Comparison of ENCODE assay signal across 30 cellular contexts in genomic region chr4:3829954-3830773, GRCh38.
DNase-seq lines count a peak whose midpoint lies in the region; ATAC-seq and TF ChIP-seq lines count a peak whose summit lies in the region.
"Had no signal": no experiment of that assay in that cellular context is flagged by ENCODE, and none has a peak within 500 bp of the region (broad histone marks: within the 10 kb centered on the region; RNA-seq: fewer than 3 reads in every experiment).

No MANE protein-coding gene starts in this region.

- H3K9me3 ChIP-seq in HEK293 (ENCODE audit: control insufficient read depth, insufficient read depth, low read depth, low read length) = no peaks in the 10 kb centered on the region
- H3K9me3 ChIP-seq in body of pancreas = no peaks in the 10 kb centered on the region
- no peaks in the 10 kb centered on the region for H3K9me3 ChIP-seq in neural progenitor cell (ENCODE audit: low read depth)
- H3K9me3 ChIP-seq: gastrocnemius medialis, MG63, transverse colon had no signal

- peaks cover 30% of the 10 kb centered on the region for H3K27me3 Mint-ChIP-seq in neural progenitor cell (ENCODE audit: insufficient read depth, low read depth)
- H3K27me3 Mint-ChIP-seq in activated naive CD8-positive, alpha-beta T cell treated with anti-CD3 and anti-CD28 coated beads, Interleukin-2, amount 50 U/mL, for 24 hours = peaks cover 13% of the 10 kb centered on the region
- peaks cover 26% of the 10 kb centered on the region for H3K27me3 Mint-ChIP-seq in activated T-cell treated with anti-CD3 and anti-CD28 coated beads, Interleukin-2, amount 50 U/mL, for 24 hours

- no peaks in the 10 kb centered on the region for H3K79me2 ChIP-seq in neural progenitor cell (ENCODE audit: low read depth)

- no peaks in the 10 kb centered on the region for H3K4me1 ChIP-seq in HEK293 (ENCODE audit: control insufficient read depth, insufficient read depth, low read length)
- H3K4me1 ChIP-seq in body of pancreas = peaks cover 46% of the 10 kb centered on the region
- peaks cover 37% of the 10 kb centered on the region for H3K4me1 ChIP-seq in neural progenitor cell
- H3K4me1 ChIP-seq: gastrocnemius medialis had no signal

- no peak for ATAC-seq in body of pancreas
- no peak for ATAC-seq in activated naive CD8-positive, alpha-beta T cell treated with anti-CD3 and anti-CD28 coated beads, Interleukin-2, amount 50 U/mL, for 24 hours
- ATAC-seq in GM19467 (IDR thresholded peaks at IDR 0.05; ENCODE audit: unreplicated experiment) = no peak
- ATAC-seq: CD8-positive, alpha-beta T cell; gastrocnemius medialis; naive thymus-derived CD4-positive, alpha-beta T cell had no signal

- DNase-seq in NCI-H524 (lab: John Stamatoyannopoulos, UW) = peak; percentile 23 to 74
- no peak for DNase-seq in NCI-H524 treated with DMSO at 0.1 percent for 48 hours (lab: John Stamatoyannopoulos, UW)
- no peak for DNase-seq in body of pancreas
- peak; percentile 91 for DNase-seq in neural progenitor cell (ENCODE audit: low spot score)
- DNase-seq in activated naive CD8-positive, alpha-beta T cell treated with anti-CD3 and anti-CD28 coated beads, Interleukin-2, amount 50 U/mL, for 24 hours = no peak
- DNase-seq in activated T-cell treated with anti-CD3 and anti-CD28 coated beads, Interleukin-2, amount 50 U/mL, for 24 hours = no peak
- DNase-seq: activated CD4-positive, alpha-beta T cell treated with anti-CD3 and anti-CD28 coated beads for 4 hours; activated gamma-delta T cell; activated naive CD8-positive, alpha-beta T cell treated with anti-CD3 and anti-CD28 coated beads, Interleukin-2, amount 10 ng/mL, durations not matched to agents 7 days and 5 days; activated T-cell treated with anti-CD3 and anti-CD28 coated beads for 4 hours; AML-193; CD8-positive, alpha-beta T cell; central memory CD4-positive, alpha-beta T cell; dermis blood vessel endothelial cell; DMS53; gastrocnemius medialis; hippocampal formation; KBM-7; MG63; midbrain; naive thymus-derived CD4-positive, alpha-beta T cell; NCI-H2029; NCI-H446; stimulated activated CD8-positive, alpha-beta memory T cell treated with anti-CD3 and anti-CD28 coated beads, Interleukin-4, amount 100 ng/mL, for 48 hours; T-helper 2 cell; transverse colon had no signal

- CTCF ChIA-PET in HEK293 (lab: Yijun Ruan, JAX) = interaction anchor here (0.6 kb wide), 1 partner anchor 723 kb away, joined by 3 read pairs; no protein-coding TSS in a partner anchor

- H2AFZ ChIP-seq in neural progenitor cell (replicated peaks) = no peak overlapping the region

- TF ChIP-seq CTCF in HEK293 (tag by site-specific recombination; IDR thresholded peaks at IDR 0.05) (no peak), body of pancreas (IDR thresholded peaks at IDR 0.05) (no peak), neural progenitor cell (IDR thresholded peaks at IDR 0.05) (no peak)

- 69 to 75% methylated on average over 16 to 19 of the region's 19 CpGs for WGBS in body of pancreas, 2 donors

- POLR2A ChIA-PET in HEK293 (lab: Yijun Ruan, JAX) = no interaction called here

- H3K36me3 Mint-ChIP-seq in neural progenitor cell = no peaks in the 10 kb centered on the region
- H3K36me3 Mint-ChIP-seq in activated naive CD8-positive, alpha-beta T cell treated with anti-CD3 and anti-CD28 coated beads, Interleukin-2, amount 50 U/mL, for 24 hours (ENCODE audit: low read depth) = no peaks in the 10 kb centered on the region
- H3K36me3 Mint-ChIP-seq in activated T-cell treated with anti-CD3 and anti-CD28 coated beads, Interleukin-2, amount 50 U/mL, for 24 hours (ENCODE audit: low read depth) = no peaks in the 10 kb centered on the region
- H3K36me3 Mint-ChIP-seq: activated naive CD8-positive, alpha-beta T cell treated with anti-CD3 and anti-CD28 coated beads, Interleukin-2, amount 10 ng/mL, durations not matched to agents 7 days and 5 days; CD8-positive, alpha-beta T cell; naive thymus-derived CD4-positive, alpha-beta T cell had no signal

- peak overlapping the region; percentile 75 for H3K4me2 ChIP-seq in neural progenitor cell

- H3K27ac ChIP-seq in HEK293 (ENCODE audit: extremely low read depth, low read depth, low read length) (no peak overlapping the region), body of pancreas (peak overlapping the region in 3 of 4 donors; percentile 39 to 77 (median 47)), neural progenitor cell (no peak overlapping the region)
- H3K27ac ChIP-seq: gastrocnemius medialis, SK-N-MC, skin epidermis, transverse colon had no signal

- peaks cover 38% of the 10 kb centered on the region for H3K4me1 Mint-ChIP-seq in neural progenitor cell
- H3K4me1 Mint-ChIP-seq in activated naive CD8-positive, alpha-beta T cell treated with anti-CD3 and anti-CD28 coated beads, Interleukin-2, amount 50 U/mL, for 24 hours = no peaks in the 10 kb centered on the region
- H3K4me1 Mint-ChIP-seq in activated T-cell treated with anti-CD3 and anti-CD28 coated beads, Interleukin-2, amount 50 U/mL, for 24 hours (ENCODE audit: low read depth) = no peaks in the 10 kb centered on the region
- H3K4me1 Mint-ChIP-seq: activated naive CD8-positive, alpha-beta T cell treated with anti-CD3 and anti-CD28 coated beads, Interleukin-2, amount 10 ng/mL, durations not matched to agents 7 days and 5 days; naive thymus-derived CD4-positive, alpha-beta T cell had no signal

- H3K9me3 Mint-ChIP-seq in neural progenitor cell = peaks cover 3% of the 10 kb centered on the region
- no peaks in the 10 kb centered on the region for H3K9me3 Mint-ChIP-seq in activated naive CD8-positive, alpha-beta T cell treated with anti-CD3 and anti-CD28 coated beads, Interleukin-2, amount 50 U/mL, for 24 hours
- H3K9me3 Mint-ChIP-seq in activated T-cell treated with anti-CD3 and anti-CD28 coated beads, Interleukin-2, amount 50 U/mL, for 24 hours = no peaks in the 10 kb centered on the region
- H3K9me3 Mint-ChIP-seq: activated naive CD8-positive, alpha-beta T cell treated with anti-CD3 and anti-CD28 coated beads, Interleukin-2, amount 10 ng/mL, durations not matched to agents 7 days and 5 days; CD8-positive, alpha-beta T cell; naive thymus-derived CD4-positive, alpha-beta T cell had no signal

- no peaks in the 10 kb centered on the region for H3K36me3 ChIP-seq in HEK293 (ENCODE audit: control insufficient read depth in 2 of 2, insufficient read depth in 1 of 2, low read length in 2 of 2)
- no peaks in the 10 kb centered on the region for H3K36me3 ChIP-seq in body of pancreas (replicated peaks in 1 of 2; ENCODE audit: insufficient read depth in 1 of 2, low read depth in 2 of 2)
- H3K36me3 ChIP-seq in neural progenitor cell = no peaks in the 10 kb centered on the region
- H3K36me3 ChIP-seq: gastrocnemius medialis, MG63, transverse colon had no signal

- H3K27ac Mint-ChIP-seq in neural progenitor cell = no peak overlapping the region
- H3K27ac Mint-ChIP-seq in activated naive CD8-positive, alpha-beta T cell treated with anti-CD3 and anti-CD28 coated beads, Interleukin-2, amount 50 U/mL, for 24 hours = no peak overlapping the region
- H3K27ac Mint-ChIP-seq in activated T-cell treated with anti-CD3 and anti-CD28 coated beads, Interleukin-2, amount 50 U/mL, for 24 hours = no peak overlapping the region
- H3K27ac Mint-ChIP-seq: activated naive CD8-positive, alpha-beta T cell treated with anti-CD3 and anti-CD28 coated beads, Interleukin-2, amount 10 ng/mL, durations not matched to agents 7 days and 5 days; CD8-positive, alpha-beta T cell; naive thymus-derived CD4-positive, alpha-beta T cell had no signal

- H3K9ac ChIP-seq in neural progenitor cell = no peak overlapping the region

- peak overlapping the region; percentile 38 for H3K4me3 Mint-ChIP-seq in neural progenitor cell
- no peak overlapping the region for H3K4me3 Mint-ChIP-seq in activated naive CD8-positive, alpha-beta T cell treated with anti-CD3 and anti-CD28 coated beads, Interleukin-2, amount 50 U/mL, for 24 hours
- H3K4me3 Mint-ChIP-seq in activated T-cell treated with anti-CD3 and anti-CD28 coated beads, Interleukin-2, amount 50 U/mL, for 24 hours = no peak overlapping the region
- H3K4me3 Mint-ChIP-seq: activated naive CD8-positive, alpha-beta T cell treated with anti-CD3 and anti-CD28 coated beads, Interleukin-2, amount 10 ng/mL, durations not matched to agents 7 days and 5 days; CD8-positive, alpha-beta T cell; naive thymus-derived CD4-positive, alpha-beta T cell had no signal

- no peak overlapping the region for H3K4me3 ChIP-seq in HEK293 (ENCODE audit: low read depth, low read length)
- H3K4me3 ChIP-seq in body of pancreas = no peak overlapping the region
- no peak overlapping the region for H3K4me3 ChIP-seq in neural progenitor cell
- H3K4me3 ChIP-seq: gastrocnemius medialis, MG63, SK-N-MC, skin epidermis, transverse colon had no signal

- TF ChIP-seq POLR2A in body of pancreas (IDR thresholded peaks at IDR 0.05) = no peak

- H4K20me1 ChIP-seq in neural progenitor cell (ENCODE audit: low read depth) = no peaks in the 10 kb centered on the region

- peaks cover 8% of the 10 kb centered on the region for H3F3A ChIP-seq in neural progenitor cell (ENCODE audit: low read depth)

- H3K27me3 ChIP-seq in body of pancreas = no peaks in the 10 kb centered on the region
- H3K27me3 ChIP-seq in neural progenitor cell = no peaks in the 10 kb centered on the region
- H3K27me3 ChIP-seq: MG63 had no signal

- intact Hi-C loops in body of pancreas (cut with DNase I) = no loop called here

TF ChIP-seq in HEK293, 187 proteins besides CTCF, POLR2A, EP300 and RAD21:
- TF ChIP-seq BCL11B (tag by site-specific recombination; IDR thresholded peaks at IDR 0.05; ENCODE audit: low read depth) (no peak), ZFP37 (tag by site-specific recombination; IDR thresholded peaks at IDR 0.05) (no peak), ZIC2 (tag by site-specific recombination; IDR thresholded peaks at IDR 0.05) (peak; percentile 17; the same call in 1 of the 2 replicates)
- TF ChIP-seq, protein P1, sequence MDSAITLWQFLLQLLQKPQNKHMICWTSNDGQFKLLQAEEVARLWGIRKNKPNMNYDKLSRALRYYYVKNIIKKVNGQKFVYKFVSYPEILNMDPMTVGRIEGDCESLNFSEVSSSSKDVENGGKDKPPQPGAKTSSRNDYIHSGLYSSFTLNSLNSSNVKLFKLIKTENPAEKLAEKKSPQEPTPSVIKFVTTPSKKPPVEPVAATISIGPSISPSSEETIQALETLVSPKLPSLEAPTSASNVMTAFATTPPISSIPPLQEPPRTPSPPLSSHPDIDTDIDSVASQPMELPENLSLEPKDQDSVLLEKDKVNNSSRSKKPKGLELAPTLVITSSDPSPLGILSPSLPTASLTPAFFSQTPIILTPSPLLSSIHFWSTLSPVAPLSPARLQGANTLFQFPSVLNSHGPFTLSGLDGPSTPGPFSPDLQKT (IDR thresholded peaks at IDR 0.05; ENCODE audit: borderline replicate concordance, low read depth, low read length) = no peak

Comparison
In these comparisons a context has a peak if more than half of its experiments do, and no peak if none do; other contexts are left out.
1. DNase-seq: peak in NCI-H524 (2 of 2) and neural progenitor cell (single experiment); none in NCI-H524 treated with DMSO at 0.1 percent for 48 hours (single experiment), body of pancreas (0 of 4), activated naive CD8-positive, alpha-beta T cell treated with anti-CD3 and anti-CD28 coated beads, Interleukin-2, amount 50 U/mL, for 24 hours (single experiment) and activated T-cell treated with anti-CD3 and anti-CD28 coated beads, Interleukin-2, amount 50 U/mL, for 24 hours (single experiment).
2. H3K27ac ChIP-seq: peak in body of pancreas (3 of 4); none in HEK293 (single experiment) and neural progenitor cell (single experiment).